In genomic region chr5:140258016-140258415, GRCh38 we compare ENCODE assay signal across 14 cellular contexts. TPM values are rescaled to one million over a fixed set of nuclear protein-coding genes. Genes with fewer than 3 reads are reported as not detected.
A peak's percentile ranks its signal among the peaks of the same experiment; 100 is the strongest.
DNase-seq lines count a peak whose midpoint lies in the region; ATAC-seq and TF ChIP-seq lines count a peak whose summit lies in the region.
"Had no signal": no experiment of that assay in that cellular context is flagged by ENCODE, and none has a peak within 500 bp of the region (broad histone marks: within the 10 kb centered on the region; RNA-seq: fewer than 3 reads in every experiment).

No MANE protein-coding gene starts in this region.

- no peaks in the 10 kb centered on the region for H3K9me2 ChIP-seq in MM.1S (replicated peaks; ENCODE audit: insufficient read depth, low read length)

- no peaks in the 10 kb centered on the region for H3K27me3 ChIP-seq in ACC112 (ENCODE audit: insufficient read depth, low read length)
- no peaks in the 10 kb centered on the region for H3K27me3 ChIP-seq in MM.1S (replicated peaks; ENCODE audit: insufficient read depth, low read length)
- H3K27me3 ChIP-seq in H7 (ENCODE audit: control insufficient read depth, insufficient read depth, low read length): no peaks in the 10 kb centered on the region

- ATAC-seq in SK-N-SH treated with all-trans-retinoic acid at 6 μM for 48 hours (no peak; the same call in 2 of the 3 replicates), GM19328 (IDR thresholded peaks at IDR 0.05; ENCODE audit: unreplicated experiment) (no peak)
- ATAC-seq: left lobe of liver; naive thymus-derived CD4-positive, alpha-beta T cell had no signal

- DNase-seq in EH (ENCODE audit: low read depth) (peak; percentile 86), fibroblast of the aortic adventitia (ENCODE audit: low read depth) (peak; percentile 36), KG1 (lab: John Stamatoyannopoulos, UW) (no peak), MM.1S (no peak), H7 (no peak)
- DNase-seq: activated CD4-positive, CD25-positive, alpha-beta regulatory T cell treated with anti-CD3 and anti-CD28 coated beads, Interleukin-2, amount 50 U/mL, for 72 hours; hippocampal formation; naive thymus-derived CD4-positive, alpha-beta T cell; NCI-H1436; NCI-H345 had no signal

- H2AFZ ChIP-seq in ACC112 (ENCODE audit: low read length, unreplicated experiment) (no peak overlapping the region), MM.1S (ENCODE audit: low read length) (no peak overlapping the region)

- no peak overlapping the region for H3K9ac ChIP-seq in MM.1S (ENCODE audit: low read length)

- no peak overlapping the region for H3K4me2 ChIP-seq in MM.1S (ENCODE audit: low read depth, low read length)

- H3K27ac ChIP-seq in ACC112 (ENCODE audit: low read depth, low read length) (peak overlapping the region; percentile 10; the same call in 1 of the 2 replicates), MM.1S (ENCODE audit: low read length) (no peak overlapping the region)

- TF ChIP-seq CTCF in fibroblast of the aortic adventitia (IDR thresholded peaks at IDR 0.05; ENCODE audit: insufficient read depth, low read length): no peak
- no peak for TF ChIP-seq CTCF in MM.1S (IDR thresholded peaks at IDR 0.05; ENCODE audit: low read length)

- H3F3A ChIP-seq in MM.1S (ENCODE audit: insufficient read depth, low read length): no peaks in the 10 kb centered on the region

- peaks cover 45% of the 10 kb centered on the region for H3K4me1 ChIP-seq in ACC112 (ENCODE audit: control insufficient read depth, insufficient read depth, low read length, unreplicated experiment)
- peaks cover 2% of the 10 kb centered on the region; the same call in 1 of the 2 replicates for H3K4me1 ChIP-seq in MM.1S (ENCODE audit: low read length)

- H3K79me2 ChIP-seq in ACC112 (ENCODE audit: control insufficient read depth, insufficient read depth, low read length, unreplicated experiment) (peaks cover 43% of the 10 kb centered on the region), MM.1S (ENCODE audit: low read length) (peaks cover 57% of the 10 kb centered on the region)

- no peaks in the 10 kb centered on the region for H4K20me1 ChIP-seq in MM.1S (ENCODE audit: insufficient read depth, low read length)

- H3K36me3 ChIP-seq in ACC112 (ENCODE audit: insufficient read depth, low read length): peaks cover 4% of the 10 kb centered on the region; the same call in 1 of the 2 replicates
- no peaks in the 10 kb centered on the region for H3K36me3 ChIP-seq in MM.1S (replicated peaks; ENCODE audit: insufficient read depth, low read length)
- no peaks in the 10 kb centered on the region; the same call in 1 of the 2 replicates for H3K36me3 ChIP-seq in H7 (replicated peaks; ENCODE audit: control insufficient read depth, insufficient read depth, low read length)

- H3K9me3 ChIP-seq in MM.1S (replicated peaks; ENCODE audit: insufficient read depth, low read length): no peaks in the 10 kb centered on the region

- no peak overlapping the region for H3K4me3 ChIP-seq in ACC112 (ENCODE audit: low read depth, low read length)
- no peak overlapping the region for H3K4me3 ChIP-seq in fibroblast of the aortic adventitia (ENCODE audit: low read depth, low read length)
- no peak overlapping the region for H3K4me3 ChIP-seq in MM.1S (ENCODE audit: low read length)
- H3K4me3 ChIP-seq in H7 (ENCODE audit: insufficient read depth, low read depth, low read length): no peak overlapping the region

TF ChIP-seq in SK-N-SH treated with all-trans-retinoic acid at 6 μM for 48 hours, 23 proteins besides CTCF, POLR2A, EP300 and RAD21:
- TF ChIP-seq SNAI2 (CRISPR knock-in tag; IDR thresholded peaks at IDR 0.05) (no peak), ISL1 (CRISPR knock-in tag; IDR thresholded peaks at IDR 0.05) (peak; percentile 33)

RNA-seq across cellular contexts. Expression of gene PFDN1, which starts 44.9 kb away (rescaled TPM):
- total RNA-seq in fibroblast of the aortic adventitia (ENCODE audit: low replicate concordance): 31.2 and 60.2 TPM in 2 replicates
- total RNA-seq in H7 (2014; rRNA removed; shearing (Covaris generic)): 81.8 and 82.9 TPM in 2 replicates

Comparison
In these comparisons a context has a peak if more than half of its experiments do, and no peak if none do; other contexts are left out.
1. DNase-seq: peak in EH (single experiment) and fibroblast of the aortic adventitia (single experiment); none in KG1 (single experiment), MM.1S (single experiment) and H7 (single experiment).